Comparison of ENCODE assay signal across 8 cellular contexts in genomic region chr3:42052132-42052866, GRCh38. TPM values are rescaled to one million over a fixed set of nuclear protein-coding genes. Genes with fewer than 3 reads are reported as not detected.
DNase-seq lines count a peak whose midpoint lies in the region; ATAC-seq, FAIRE-seq and TF ChIP-seq lines count a peak whose summit lies in the region.

No MANE protein-coding gene starts in this region.

- ATAC-seq in HG02571 (IDR thresholded peaks at IDR 0.05; ENCODE audit: unreplicated experiment), result peak; percentile 66
- ATAC-seq in lower lobe of right lung, result peak in 1 of 2 donors; percentile 18

- H3K27me3 ChIP-seq in mammary epithelial cell (ENCODE audit: insufficient read depth, low read length), result no peaks in the 10 kb centered on the region
- H3K27me3 ChIP-seq in lower lobe of right lung (ENCODE audit: low read depth), result no peaks in the 10 kb centered on the region

- in situ Hi-C loops in mammary epithelial cell (cut with MboI; ENCODE audit: low sequenced_read_pairs in 2 of 2), result no loop called here

- peak; percentile 50 for DNase-seq in A172 (ENCODE audit: low spot score)
- no peak for DNase-seq in mammary epithelial cell
- no peak for DNase-seq in lower lobe of right lung
- DNase-seq in DMS79 (lab: John Stamatoyannopoulos, UW), result no peak
- DNase-seq in NCI-H146 treated with DMSO at 0.1 percent for 48 hours (lab: John Stamatoyannopoulos, UW; ENCODE audit: unreplicated experiment), result no peak
- DNase-seq in activated T-helper 2 cell treated with anti-CD3 and anti-CD28 coated beads, Interferon-gamma antibody, Interleukin-2, Interleukin-4, amounts not matched to agents 10 μg/mL and 5 μg/mL and 100 μg/mL, durations not matched to agents 14 hours and 24 hours and 36 hours (ENCODE audit: low spot score), result no peak
- DNase-seq in GM12892 (ENCODE audit: insufficient read length), result no peak

- H3K4me1 ChIP-seq in mammary epithelial cell (ENCODE audit: insufficient read depth, low read length) (peaks cover 30% of the 10 kb centered on the region), lower lobe of right lung (peaks cover 37% of the 10 kb centered on the region)

- WGBS in mammary epithelial cell (ENCODE audit: low coverage, missing lambda C conversion rate), result 83% methylated on average over 5 of the region's 5 CpGs

- H3K4me3 ChIP-seq in mammary epithelial cell (replicated peaks in 1 of 3; ENCODE audit: insufficient read depth in 1 of 3, low read depth in 2 of 3, low read length in 3 of 3) (no peak overlapping the region), lower lobe of right lung (no peak overlapping the region)

- H2AFZ ChIP-seq in mammary epithelial cell (ENCODE audit: low read depth, low read length), result no peak overlapping the region

- no peaks in the 10 kb centered on the region for H3K9me3 ChIP-seq in mammary epithelial cell (replicated peaks; ENCODE audit: insufficient read depth, low read length)
- H3K9me3 ChIP-seq in lower lobe of right lung, result no peaks in the 10 kb centered on the region

- H3K4me3 Mint-ChIP-seq in activated T-helper 2 cell treated with anti-CD3 and anti-CD28 coated beads, Interferon-gamma antibody, Interleukin-2, Interleukin-4, amounts not matched to agents 10 μg/mL and 5 μg/mL and 100 μg/mL, durations not matched to agents 14 hours and 24 hours and 36 hours (ENCODE audit: low read depth), result no peak overlapping the region

- H3K36me3 ChIP-seq in mammary epithelial cell (ENCODE audit: insufficient read depth, low read length) (no peaks in the 10 kb centered on the region), lower lobe of right lung (no peaks in the 10 kb centered on the region)

- peaks cover 72% of the 10 kb centered on the region for H3K79me2 ChIP-seq in mammary epithelial cell (ENCODE audit: insufficient read depth, low read length)

- BruUV-seq in mammary epithelial cell (replicated peaks; lab: Mats Ljungman, UMichigan), result no TSS peak

- no peak for TF ChIP-seq POLR2A in GM12892 (IDR thresholded peaks at IDR 0.05; ENCODE audit: low read depth, low read length)

- no peak for FAIRE-seq in GM12892 (lab: Jason Lieb, UNC)

- H3K4me2 ChIP-seq in mammary epithelial cell (ENCODE audit: insufficient read depth, low read depth, low read length), result peak overlapping the region; percentile 0

- H4K20me1 ChIP-seq in mammary epithelial cell (ENCODE audit: insufficient read depth, low read length), result no peaks in the 10 kb centered on the region

- H3K4me1 Mint-ChIP-seq in activated T-helper 2 cell treated with anti-CD3 and anti-CD28 coated beads, Interferon-gamma antibody, Interleukin-2, Interleukin-4, amounts not matched to agents 10 μg/mL and 5 μg/mL and 100 μg/mL, durations not matched to agents 14 hours and 24 hours and 36 hours (ENCODE audit: low read depth), result peaks cover 26% of the 10 kb centered on the region

- no peak overlapping the region for H3K27ac Mint-ChIP-seq in activated T-helper 2 cell treated with anti-CD3 and anti-CD28 coated beads, Interferon-gamma antibody, Interleukin-2, Interleukin-4, amounts not matched to agents 10 μg/mL and 5 μg/mL and 100 μg/mL, durations not matched to agents 14 hours and 24 hours and 36 hours

- no peaks in the 10 kb centered on the region for H3K27me3 Mint-ChIP-seq in activated T-helper 2 cell treated with anti-CD3 and anti-CD28 coated beads, Interferon-gamma antibody, Interleukin-2, Interleukin-4, amounts not matched to agents 10 μg/mL and 5 μg/mL and 100 μg/mL, durations not matched to agents 14 hours and 24 hours and 36 hours (ENCODE audit: low read depth)

- H3K9me3 Mint-ChIP-seq in activated T-helper 2 cell treated with anti-CD3 and anti-CD28 coated beads, Interferon-gamma antibody, Interleukin-2, Interleukin-4, amounts not matched to agents 10 μg/mL and 5 μg/mL and 100 μg/mL, durations not matched to agents 14 hours and 24 hours and 36 hours, result no peaks in the 10 kb centered on the region

- H3K36me3 Mint-ChIP-seq in activated T-helper 2 cell treated with anti-CD3 and anti-CD28 coated beads, Interferon-gamma antibody, Interleukin-2, Interleukin-4, amounts not matched to agents 10 μg/mL and 5 μg/mL and 100 μg/mL, durations not matched to agents 14 hours and 24 hours and 36 hours (ENCODE audit: low read depth), result peaks cover 7% of the 10 kb centered on the region

- no peak for TF ChIP-seq CTCF in mammary epithelial cell (conservative IDR thresholded peaks at IDR 0.05 in 1 of 2, IDR thresholded peaks at IDR 0.05 in 1 of 2; ENCODE audit: extremely low read depth in 1 of 2, insufficient read depth in 1 of 2, low read depth in 1 of 2, low read length in 2 of 2)
- no peak for TF ChIP-seq CTCF in lower lobe of right lung (IDR thresholded peaks at IDR 0.05)

- CTCF ChIA-PET in mammary epithelial cell (lab: Charles Lee; ENCODE audit: low non-redundant PET), result no interaction called here

- no peak overlapping the region for H3K27ac ChIP-seq in mammary epithelial cell (ENCODE audit: insufficient read depth, low read depth, low read length)
- H3K27ac ChIP-seq in lower lobe of right lung, result peak overlapping the region; percentile 50

- intact Hi-C loops in mammary epithelial cell (cut with micrococcal nuclease), result no loop called here
- intact Hi-C loops in lower lobe of right lung (cut with DNase I), result no loop called here
- intact Hi-C loops in activated T-helper 2 cell treated with anti-CD3 and anti-CD28 coated beads, Interferon-gamma antibody, Interleukin-2, Interleukin-4, amounts not matched to agents 10 μg/mL and 5 μg/mL and 100 μg/mL, durations not matched to agents 14 hours and 24 hours and 36 hours (cut with micrococcal nuclease), result no loop called here

- H3K9ac ChIP-seq in mammary epithelial cell (ENCODE audit: insufficient read depth, low read length), result no peak overlapping the region

- dilution Hi-C loops in mammary epithelial cell (cut with HindIII; ENCODE audit: low sequenced_read_pairs), result no loop called here

RNA-seq across cellular contexts. Expression of gene TRAK1, which starts 38.9 kb away (rescaled TPM):
- 10.3 and 10.6 TPM in 2 replicates for total RNA-seq in A172 (2014; rRNA removed; shearing (Covaris generic))
- total RNA-seq in mammary epithelial cell, result 10 to 100 TPM; 64.5 to 67.2 TPM
- polyA plus RNA-seq in mammary epithelial cell, result 36.6 TPM
- polyA minus RNA-seq in mammary epithelial cell, result 56.6 TPM
- total RNA-seq in lower lobe of right lung, result 50.6 TPM
- 37.8 and 40.9 TPM in 2 replicates for total RNA-seq in activated T-helper 2 cell treated with anti-CD3 and anti-CD28 coated beads, Interferon-gamma antibody, Interleukin-2, Interleukin-4, amounts not matched to agents 10 μg/mL and 5 μg/mL and 100 μg/mL, durations not matched to agents 14 hours and 24 hours and 36 hours
- polyA plus RNA-seq in GM12892 (2012; ENCODE audit: missing spikeins), result 20.9 TPM
